1 cellular context compared by ENCODE assay signal in the genomic region with DNA sequence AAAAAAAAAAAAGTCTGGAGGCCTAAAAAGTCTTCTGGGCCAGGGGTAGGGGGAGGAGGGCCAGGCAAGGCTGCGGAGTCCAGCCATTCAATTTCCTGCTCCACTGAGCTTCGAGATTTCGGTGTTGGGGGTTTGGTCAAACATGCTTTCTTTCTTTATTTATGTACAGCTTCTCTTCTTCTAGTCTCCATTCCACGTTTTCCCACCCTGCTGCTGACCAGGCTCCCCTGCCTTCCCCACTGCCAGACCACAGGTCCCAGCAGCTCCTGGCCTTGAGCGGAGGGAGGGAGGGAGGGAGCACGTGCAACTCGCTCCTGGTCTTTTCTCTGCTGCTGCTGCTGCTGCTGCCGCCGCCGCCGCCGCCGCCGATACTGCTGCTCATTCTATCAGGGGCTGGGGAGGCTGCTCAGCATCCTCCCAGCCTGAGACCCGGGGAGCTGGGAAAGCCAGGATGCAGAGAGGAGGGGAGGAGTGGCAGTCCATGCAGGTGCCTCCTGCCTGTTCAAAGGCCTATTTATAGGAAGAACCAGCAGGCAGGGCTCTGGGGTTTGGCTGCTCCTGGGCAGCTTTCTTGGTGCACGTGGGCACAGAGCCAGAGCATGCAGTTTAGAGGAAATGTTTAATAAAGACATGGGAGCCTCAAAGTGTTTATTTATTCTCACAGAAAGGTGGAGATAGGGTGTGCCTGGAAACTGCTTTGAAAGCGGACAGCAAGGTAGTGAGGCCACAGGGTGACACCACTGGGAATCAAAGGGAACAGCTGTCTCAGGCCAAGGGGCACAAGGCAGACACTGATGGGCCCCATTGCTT.
TF ChIP-seq lines count a peak whose summit lies in the region.

No MANE protein-coding gene starts in this region.

TF ChIP-seq in HepG2, 621 proteins besides CTCF, POLR2A, EP300 and RAD21 (continued from another document):
- TF ChIP-seq PHF21A (CRISPR knock-in tag; IDR thresholded peaks at IDR 0.05) (0 out of 2 replicates have a peak, but pooled peaks have one; percentile 45), SMARCE1 (IDR thresholded peaks at IDR 0.05; ENCODE audit: borderline replicate concordance) (no peak), ZBTB21 (CRISPR knock-in tag; IDR thresholded peaks at IDR 0.05) (0 out of 2 replicates have a peak, but pooled peaks have one; percentile 22), YEATS2 (CRISPR knock-in tag; IDR thresholded peaks at IDR 0.05; ENCODE audit: borderline replicate concordance) (peak; percentile 59; the same call in 1 of the 2 replicates), IRF9 (CRISPR knock-in tag; IDR thresholded peaks at IDR 0.05; ENCODE audit: borderline replicate concordance) (peak; percentile 66; the same call in 1 of the 2 replicates), AGO1 (IDR thresholded peaks at IDR 0.05; ENCODE audit: low read depth, low read length, poor library complexity, severe bottlenecking) (peak; percentile 44), ZNF589 (CRISPR knock-in tag; conservative IDR thresholded peaks at IDR 0.05) (no peak), DR1 (CRISPR knock-in tag; IDR thresholded peaks at IDR 0.05) (no peak), KAT7 (CRISPR knock-in tag; IDR thresholded peaks at IDR 0.05; ENCODE audit: borderline replicate concordance) (peak; percentile 61; the same call in 1 of the 2 replicates), ZNF704 (CRISPR knock-in tag; IDR thresholded peaks at IDR 0.05; ENCODE audit: borderline replicate concordance) (no peak), FOXK1 (CRISPR knock-in tag; IDR thresholded peaks at IDR 0.05; ENCODE audit: borderline replicate concordance, low read depth) (peak; percentile 62), TBX3 (IDR thresholded peaks at IDR 0.05; ENCODE audit: borderline replicate concordance) (no peak), ZNF335 (CRISPR knock-in tag; IDR thresholded peaks at IDR 0.05) (peak; percentile 63; the same call in 1 of the 2 replicates), ZNF670 (CRISPR knock-in tag; IDR thresholded peaks at IDR 0.05; ENCODE audit: borderline replicate concordance) (no peak)
- TF ChIP-seq, protein P1, sequence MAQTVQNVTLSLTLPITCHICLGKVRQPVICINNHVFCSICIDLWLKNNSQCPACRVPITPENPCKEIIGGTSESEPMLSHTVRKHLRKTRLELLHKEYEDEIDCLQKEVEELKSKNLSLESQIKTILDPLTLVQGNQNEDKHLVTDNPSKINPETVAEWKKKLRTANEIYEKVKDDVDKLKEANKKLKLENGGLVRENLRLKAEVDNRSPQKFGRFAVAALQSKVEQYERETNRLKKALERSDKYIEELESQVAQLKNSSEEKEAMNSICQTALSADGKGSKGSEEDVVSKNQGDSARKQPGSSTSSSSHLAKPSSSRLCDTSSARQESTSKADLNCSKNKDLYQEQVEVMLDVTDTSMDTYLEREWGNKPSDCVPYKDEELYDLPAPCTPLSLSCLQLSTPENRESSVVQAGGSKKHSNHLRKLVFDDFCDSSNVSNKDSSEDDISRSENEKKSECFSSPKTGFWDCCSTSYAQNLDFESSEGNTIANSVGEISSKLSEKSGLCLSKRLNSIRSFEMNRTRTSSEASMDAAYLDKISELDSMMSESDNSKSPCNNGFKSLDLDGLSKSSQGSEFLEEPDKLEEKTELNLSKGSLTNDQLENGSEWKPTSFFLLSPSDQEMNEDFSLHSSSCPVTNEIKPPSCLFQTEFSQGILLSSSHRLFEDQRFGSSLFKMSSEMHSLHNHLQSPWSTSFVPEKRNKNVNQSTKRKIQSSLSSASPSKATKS (CRISPR knock-in tag; IDR thresholded peaks at IDR 0.05), result no peak
